1 cellular context compared by ENCODE assay signal in genomic region chr15:44861439-44861910, GRCh38.
TF ChIP-seq lines count a peak whose summit lies in the region.

No MANE protein-coding gene starts in this region.

TF ChIP-seq in K562, 482 proteins besides CTCF, POLR2A, EP300 and RAD21 (continued from another document):
- TF ChIP-seq ZNF263 (CRISPR knock-in tag; IDR thresholded peaks at IDR 0.05; ENCODE audit: borderline replicate concordance) (no peak), THRAP3 (IDR thresholded peaks at IDR 0.05; ENCODE audit: borderline replicate concordance) (no peak), NCOA6 (IDR thresholded peaks at IDR 0.05) (no peak), NUFIP1 (IDR thresholded peaks at IDR 0.05; ENCODE audit: partially characterized antibody) (no peak), ZNF431 (CRISPR knock-in tag; IDR thresholded peaks at IDR 0.05) (no peak), EHMT2 (IDR thresholded peaks at IDR 0.05) (no peak), ZNF586 (CRISPR knock-in tag; conservative IDR thresholded peaks at IDR 0.05) (no peak), RBFOX2 (IDR thresholded peaks at IDR 0.05; ENCODE audit: low read depth, low read length) (peak; percentile 21; the same call in 1 of the 2 replicates), YY1 (IDR thresholded peaks at IDR 0.05; ENCODE audit: borderline replicate concordance in 1 of 3, control insufficient read depth in 1 of 3, extremely low read depth in 1 of 3, insufficient read depth in 3 of 3, insufficient read length in 1 of 3, insufficient replicate concordance in 2 of 3, low read depth in 1 of 3, low read length in 2 of 3) (peak in 1 of 3 experiments; percentile 15), HIVEP1 (CRISPR knock-in tag; IDR thresholded peaks at IDR 0.05) (no peak), MGA (IDR thresholded peaks at IDR 0.05) (peak; percentile 66), KAT7 (CRISPR knock-in tag; IDR thresholded peaks at IDR 0.05; ENCODE audit: borderline replicate concordance) (no peak), ATF7 (IDR thresholded peaks at IDR 0.05) (no peak), ZNF449 (CRISPR knock-in tag; IDR thresholded peaks at IDR 0.05) (no peak), MEF2D (tag; conservative IDR thresholded peaks at IDR 0.05; ENCODE audit: low read depth) (no peak), CBFA2T3 (IDR thresholded peaks at IDR 0.05) (peak; percentile 31; the same call in 1 of the 2 replicates), FOSL1 (tag; conservative IDR thresholded peaks at IDR 0.05) (peak; percentile 57), CCNT2 (IDR thresholded peaks at IDR 0.05; ENCODE audit: borderline replicate concordance, extremely low read depth, insufficient read length, low read depth, low read length) (no peak), ZNF79 (CRISPR knock-in tag; IDR thresholded peaks at IDR 0.05; ENCODE audit: low read depth) (no peak), ARNT (IDR thresholded peaks at IDR 0.05) (no peak), MTF1 (CRISPR knock-in tag; IDR thresholded peaks at IDR 0.05; ENCODE audit: borderline replicate concordance) (no peak), ZFP36 (IDR thresholded peaks at IDR 0.05; ENCODE audit: low read depth, low read length, partially characterized antibody) (peak; percentile 15), NR2F6 (CRISPR knock-in tag; IDR thresholded peaks at IDR 0.05) (no peak), TCF3 (CRISPR knock-in tag; IDR thresholded peaks at IDR 0.05) (peak; percentile 64; the same call in 1 of the 2 replicates), ZKSCAN3 (CRISPR knock-in tag; IDR thresholded peaks at IDR 0.05) (no peak), ZKSCAN1 (IDR thresholded peaks at IDR 0.05; ENCODE audit: low read depth, low read length) (no peak), ARID4B (CRISPR knock-in tag; IDR thresholded peaks at IDR 0.05) (no peak)
